In genomic region chr4:81502561-81502960, GRCh38 we compare ENCODE assay signal across 21 cellular contexts. TPM values are rescaled to one million over a fixed set of nuclear protein-coding genes. Genes with fewer than 3 reads are reported as not detected.
A peak's percentile ranks its signal among the peaks of the same experiment; 100 is the strongest.
DNase-seq lines count a peak whose midpoint lies in the region; ATAC-seq and TF ChIP-seq lines count a peak whose summit lies in the region.
"Had no signal": no experiment of that assay in that cellular context is flagged by ENCODE, and none has a peak within 500 bp of the region (broad histone marks: within the 10 kb centered on the region; RNA-seq: fewer than 3 reads in every experiment).

No MANE protein-coding gene starts in this region.

- no peaks in the 10 kb centered on the region for H3K36me3 ChIP-seq in CD4-positive, alpha-beta memory T cell (ENCODE audit: insufficient read depth, low read length)
- H3K36me3 ChIP-seq in OCI-LY3 (replicated peaks; ENCODE audit: low read depth, low read length) = no peaks in the 10 kb centered on the region
- H3K36me3 ChIP-seq: HAP-1 had no signal

- H3K4me2 ChIP-seq in OCI-LY3 (ENCODE audit: low read length) = peak overlapping the region; percentile 53

- H3K27ac ChIP-seq in CD4-positive, alpha-beta memory T cell (ENCODE audit: low read depth, low read length) = no peak overlapping the region
- peak overlapping the region; percentile 44 for H3K27ac ChIP-seq in OCI-LY3 (ENCODE audit: low read length)
- H3K27ac ChIP-seq: RWPE1 had no signal

- peaks cover 16 to 28% (median 18%) of the 10 kb centered on the region in 4 donors for H3K4me1 Mint-ChIP-seq in CD4-positive, alpha-beta memory T cell
- peaks cover 17 to 22% of the 10 kb centered on the region in 2 donors for H3K4me1 Mint-ChIP-seq in immature natural killer cell
- peaks cover 61% of the 10 kb centered on the region for H3K4me1 Mint-ChIP-seq in stimulated activated memory B cell treated with anti-CD40 and anti-IgM and Interleukin-4, amounts not matched to agents 10 μg/mL and 1 μg/mL and 100 μg/mL, for 72 hours

- POLR2A ChIA-PET in CD4-positive, alpha-beta memory T cell (lab: Charles Lee; ENCODE audit: partially characterized antibody) = interaction anchor here (1.5 kb wide), 1 partner anchor 31 kb away, joined by 4 read pairs; the partner anchor contains the start of gene RASGEF1B

- no peak overlapping the region for H3K4me3 ChIP-seq in CD4-positive, alpha-beta memory T cell (ENCODE audit: low read length in 2 of 2)
- peak overlapping the region; percentile 26; the same call in 1 of the 2 replicates for H3K4me3 ChIP-seq in OCI-LY3 (ENCODE audit: low read length)
- H3K4me3 ChIP-seq: HAP-1 had no signal

- intact Hi-C loops in CD4-positive, alpha-beta memory T cell (cut with micrococcal nuclease) = no loop called here

- no peaks in the 10 kb centered on the region for H4K20me1 ChIP-seq in OCI-LY3 (ENCODE audit: insufficient read depth, low read length)

- peak; percentile 10 for ATAC-seq in stimulated activated memory B cell treated with anti-CD40 and anti-IgM and Interleukin-4, amounts not matched to agents 10 μg/mL and 1 μg/mL and 100 μg/mL, for 72 hours
- no peak for ATAC-seq in HG02678 (IDR thresholded peaks at IDR 0.05; ENCODE audit: unreplicated experiment)
- ATAC-seq: Panc1 had no signal

- no peak overlapping the region for H3K9ac ChIP-seq in OCI-LY3 (ENCODE audit: low read length)

- H3K4me3 Mint-ChIP-seq in CD4-positive, alpha-beta memory T cell = no peak overlapping the region
- no peak overlapping the region for H3K4me3 Mint-ChIP-seq in immature natural killer cell
- no peak overlapping the region for H3K4me3 Mint-ChIP-seq in stimulated activated memory B cell treated with anti-CD40 and anti-IgM and Interleukin-4, amounts not matched to agents 10 μg/mL and 1 μg/mL and 100 μg/mL, for 72 hours
- H3K4me3 Mint-ChIP-seq: CD4-positive, CD25-positive, alpha-beta regulatory T cell; HFFc6 had no signal

- H2AFZ ChIP-seq in OCI-LY3 (ENCODE audit: low read depth, low read length) = no peak overlapping the region

- H3K36me3 Mint-ChIP-seq in CD4-positive, alpha-beta memory T cell = no peaks in the 10 kb centered on the region
- H3K36me3 Mint-ChIP-seq in immature natural killer cell = no peaks in the 10 kb centered on the region
- no peaks in the 10 kb centered on the region for H3K36me3 Mint-ChIP-seq in stimulated activated memory B cell treated with anti-CD40 and anti-IgM and Interleukin-4, amounts not matched to agents 10 μg/mL and 1 μg/mL and 100 μg/mL, for 72 hours
- H3K36me3 Mint-ChIP-seq: CD4-positive, CD25-positive, alpha-beta regulatory T cell had no signal

- H3K79me2 ChIP-seq in OCI-LY3 (ENCODE audit: low read length) = no peaks in the 10 kb centered on the region

- H3K27me3 Mint-ChIP-seq in CD4-positive, alpha-beta memory T cell = no peaks in the 10 kb centered on the region
- H3K27me3 Mint-ChIP-seq in immature natural killer cell (ENCODE audit: low read depth in 3 of 3) = peaks cover 0 to 3% (median 2%) of the 10 kb centered on the region in 3 donors
- no peaks in the 10 kb centered on the region for H3K27me3 Mint-ChIP-seq in stimulated activated memory B cell treated with anti-CD40 and anti-IgM and Interleukin-4, amounts not matched to agents 10 μg/mL and 1 μg/mL and 100 μg/mL, for 72 hours
- H3K27me3 Mint-ChIP-seq: CD4-positive, CD25-positive, alpha-beta regulatory T cell had no signal

- TF ChIP-seq CTCF in OCI-LY3 (IDR thresholded peaks at IDR 0.05; ENCODE audit: low read depth, low read length) = no peak

- CTCF ChIA-PET in CD4-positive, alpha-beta memory T cell (lab: Charles Lee; ENCODE audit: partially characterized antibody) = interaction anchor here (1.5 to 3.7 kb wide), 2 partner anchors 31 to 35 kb away, joined by 4 to 21 read pairs; partner anchors contain the start of gene RASGEF1B

- H3K27me3 ChIP-seq in CD4-positive, alpha-beta memory T cell (ENCODE audit: insufficient read depth, low read length) = no peaks in the 10 kb centered on the region
- no peaks in the 10 kb centered on the region for H3K27me3 ChIP-seq in OCI-LY3 (ENCODE audit: low read depth, low read length)

- no peaks in the 10 kb centered on the region for H3K9me3 ChIP-seq in CD4-positive, alpha-beta memory T cell (ENCODE audit: control insufficient read depth in 1 of 2, low read length in 2 of 2)
- no peaks in the 10 kb centered on the region for H3K9me3 ChIP-seq in OCI-LY3 (ENCODE audit: insufficient read depth, low read length)
- H3K9me3 ChIP-seq: HAP-1 had no signal

- peaks cover 20% of the 10 kb centered on the region for H3K4me1 ChIP-seq in CD4-positive, alpha-beta memory T cell (ENCODE audit: insufficient read depth, low read length)
- H3K4me1 ChIP-seq in OCI-LY3 (ENCODE audit: low read length) = peaks cover 70% of the 10 kb centered on the region
- H3K4me1 ChIP-seq: HAP-1 had no signal

- H3K27ac Mint-ChIP-seq in CD4-positive, alpha-beta memory T cell = peak overlapping the region in 4 of 7 donors; percentile 12 to 62 (median 44)
- peak overlapping the region in 4 of 6 donors; percentile 22 to 69 (median 54) for H3K27ac Mint-ChIP-seq in immature natural killer cell
- H3K27ac Mint-ChIP-seq in stimulated activated memory B cell treated with anti-CD40 and anti-IgM and Interleukin-4, amounts not matched to agents 10 μg/mL and 1 μg/mL and 100 μg/mL, for 72 hours = peak overlapping the region; percentile 0
- H3K27ac Mint-ChIP-seq: HFFc6 had no signal

- DNase-seq in CD4-positive, alpha-beta memory T cell = no peak
- DNase-seq in immature natural killer cell (no peak), LoVo (ENCODE audit: low spot score) (no peak)
- DNase-seq in effector CD8-positive, alpha-beta T cell (lab: John Stamatoyannopoulos, UW) = no peak
- DNase-seq: CD4-positive, CD25-positive, alpha-beta regulatory T cell; GOT3; HFFc6; KG1; MM.1S; NCI-H2029; NCI-H446; NCI-H524 treated with DMSO at 0.1 percent for 48 hours; NK-92 treated with Interleukin-12 subunit alpha and Interleukin-12 subunit beta, amount 100 ng/mL, for 24 hours; SHP77 had no signal

- no peaks in the 10 kb centered on the region for H3K9me3 Mint-ChIP-seq in CD4-positive, alpha-beta memory T cell
- no peaks in the 10 kb centered on the region for H3K9me3 Mint-ChIP-seq in immature natural killer cell
- H3K9me3 Mint-ChIP-seq in stimulated activated memory B cell treated with anti-CD40 and anti-IgM and Interleukin-4, amounts not matched to agents 10 μg/mL and 1 μg/mL and 100 μg/mL, for 72 hours = no peaks in the 10 kb centered on the region
- H3K9me3 Mint-ChIP-seq: CD4-positive, CD25-positive, alpha-beta regulatory T cell had no signal

RNA-seq across cellular contexts. Expression of gene RASGEF1B, which starts 30.9 kb away (rescaled TPM):
- total RNA-seq in CD4-positive, alpha-beta memory T cell = 1 to 10 TPM; 9.0 to 9.4 TPM
- 1 to 10 TPM; 2.2 to 4.1 TPM for polyA plus RNA-seq in CD4-positive, alpha-beta memory T cell
- 10 to 100 TPM in 1 of 3 donors, 1 to 10 TPM in 2; 5.9 to 11.2 (median 7.3) TPM for polyA plus RNA-seq in immature natural killer cell
- total RNA-seq: HFFc6 had no signal
- polyA plus RNA-seq: BJ had no signal

Comparison
In these comparisons a context has a peak if more than half of its experiments do, and no peak if none do; other contexts are left out.
1. H3K27ac Mint-ChIP-seq: peak in every context shown above with its lines; median percentile 54 in immature natural killer cell; 44 in CD4-positive, alpha-beta memory T cell; 0 in stimulated activated memory B cell treated with anti-CD40 and anti-IgM and Interleukin-4, amounts not matched to agents 10 μg/mL and 1 μg/mL and 100 μg/mL, for 72 hours.